ENCODE assay signal across 9 cellular contexts in genomic region chr7:8133955-8134733, GRCh38.
DNase-seq lines count a peak whose midpoint lies in the region; ATAC-seq lines count a peak whose summit lies in the region.
"Had no signal": no experiment of that assay in that cellular context is flagged by ENCODE, and none has a peak within 500 bp of the region (broad histone marks: within the 10 kb centered on the region; RNA-seq: fewer than 3 reads in every experiment).

No MANE protein-coding gene starts in this region.

- no peaks in the 10 kb centered on the region for H3K9me2 ChIP-seq in Karpas-422 (replicated peaks; ENCODE audit: insufficient read depth, low read length)

- no peaks in the 10 kb centered on the region for H3K79me2 ChIP-seq in Karpas-422 (ENCODE audit: low read length)

- no peak overlapping the region for H3K27ac ChIP-seq in Karpas-422 (ENCODE audit: low read length)
- H3K27ac ChIP-seq: gastrocnemius medialis had no signal

- no peaks in the 10 kb centered on the region for H4K20me1 ChIP-seq in Karpas-422 (ENCODE audit: insufficient read depth, low read depth, low read length)

- no peaks in the 10 kb centered on the region for H3K27me3 ChIP-seq in Karpas-422 (ENCODE audit: low read length)
- H3K27me3 ChIP-seq: gastrocnemius medialis had no signal

- no peak overlapping the region for H3K9ac ChIP-seq in Karpas-422 (ENCODE audit: low read length)

- no peaks in the 10 kb centered on the region for H3K36me3 ChIP-seq in Karpas-422 (ENCODE audit: insufficient read depth, low read length)
- H3K36me3 ChIP-seq: gastrocnemius medialis had no signal

- H3K4me3 ChIP-seq in Karpas-422 (ENCODE audit: low read length): no peak overlapping the region
- H3K4me3 ChIP-seq: gastrocnemius medialis had no signal

- H3K4me1 ChIP-seq in Karpas-422 (ENCODE audit: low read length): no peaks in the 10 kb centered on the region
- H3K4me1 ChIP-seq: gastrocnemius medialis had no signal

- H3K9me3 ChIP-seq in Karpas-422 (ENCODE audit: low read length): no peaks in the 10 kb centered on the region
- H3K9me3 ChIP-seq: gastrocnemius medialis had no signal

- peak; percentile 64 for ATAC-seq in GM18861 (IDR thresholded peaks at IDR 0.05; ENCODE audit: unreplicated experiment)
- ATAC-seq in GM21825 (IDR thresholded peaks at IDR 0.05; ENCODE audit: unreplicated experiment): peak; percentile 61
- ATAC-seq: gastrocnemius medialis had no signal

- peak overlapping the region; percentile 39 for H2AFZ ChIP-seq in Karpas-422 (ENCODE audit: low read length)

- H3K4me2 ChIP-seq in Karpas-422 (ENCODE audit: low read depth, low read length, poor library complexity, severe bottlenecking): no peak overlapping the region

- DNase-seq in Karpas-422 (no peak), left kidney (ENCODE audit: low read depth, low spot score) (peak; percentile 35), NCI-H1105 (lab: John Stamatoyannopoulos, UW) (no peak), NCI-H1048 (lab: John Stamatoyannopoulos, UW) (no peak), activated gamma-delta T cell (lab: John Stamatoyannopoulos, UW) (no peak), pons (ENCODE audit: low spot score) (no peak)
- DNase-seq: gastrocnemius medialis had no signal
